Comparison of ENCODE assay signal across 24 cellular contexts in the genomic region with DNA sequence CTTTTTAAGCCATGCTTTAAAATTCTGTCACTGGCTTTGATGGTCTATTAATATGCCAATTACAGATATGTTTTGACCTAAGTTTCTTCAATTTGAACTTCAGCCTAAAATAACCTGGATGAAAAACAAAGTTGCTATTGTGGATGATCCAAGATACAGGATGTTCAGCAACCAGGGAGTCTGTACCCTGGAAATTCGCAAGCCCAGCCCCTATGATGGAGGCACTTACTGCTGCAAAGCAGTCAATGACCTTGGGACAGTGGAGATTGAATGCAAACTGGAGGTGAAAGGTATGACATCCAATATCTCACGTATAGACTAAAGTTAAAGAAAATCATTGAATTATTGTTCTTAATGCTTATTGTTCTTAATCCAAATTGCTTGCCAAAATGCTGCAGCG. TPM values are rescaled to one million over a fixed set of nuclear protein-coding genes. Genes with fewer than 3 reads are reported as not detected.
"Had no signal": no experiment of that assay in that cellular context is flagged by ENCODE, and none has a peak within 500 bp of the region (broad histone marks: within the 10 kb centered on the region; RNA-seq: fewer than 3 reads in every experiment).

No MANE protein-coding gene starts in this region.

- H3K27me3 ChIP-seq: breast epithelium had no signal

- H3K27me3 Mint-ChIP-seq: activated naive CD8-positive, alpha-beta T cell treated with anti-CD3 and anti-CD28 coated beads for 36 hours had no signal

- H2AFZ ChIP-seq: PC-9 had no signal

- H3K27ac ChIP-seq: breast epithelium, PC-9, SK-N-MC, VCaP had no signal

- H3K27ac Mint-ChIP-seq: activated CD4-positive, alpha-beta memory T cell treated with anti-CD3 and anti-CD28 coated beads, Interleukin-2, amount 10 ng/mL, durations not matched to agents 7 days and 5 days; activated CD4-positive, alpha-beta T cell treated with anti-CD3 and anti-CD28 coated beads for 36 hours; activated naive CD4-positive, alpha-beta T cell treated with anti-CD3 and anti-CD28 coated beads, Interleukin-2, amount 10 ng/mL, durations not matched to agents 7 days and 5 days; activated naive CD8-positive, alpha-beta T cell treated with anti-CD3 and anti-CD28 coated beads for 36 hours; activated T-helper 17 cell treated with anti-CD3 and anti-CD28 coated beads, Interleukin-2, amount 50 U/mL, for 72 hours; T-cell had no signal

- H3K4me3 ChIP-seq: breast epithelium, PC-9, SK-N-MC had no signal

- H3K4me1 ChIP-seq: breast epithelium had no signal

- H3K36me3 Mint-ChIP-seq: activated naive CD4-positive, alpha-beta T cell treated with anti-CD3 and anti-CD28 coated beads, Interleukin-2, amount 10 ng/mL, durations not matched to agents 7 days and 5 days; activated naive CD8-positive, alpha-beta T cell treated with anti-CD3 and anti-CD28 coated beads for 36 hours; T-cell had no signal

- H3K4me1 Mint-ChIP-seq: activated CD4-positive, alpha-beta T cell treated with anti-CD3 and anti-CD28 coated beads for 36 hours; activated naive CD4-positive, alpha-beta T cell treated with anti-CD3 and anti-CD28 coated beads, Interleukin-2, amount 10 ng/mL, durations not matched to agents 7 days and 5 days; activated naive CD8-positive, alpha-beta T cell treated with anti-CD3 and anti-CD28 coated beads for 36 hours; activated T-helper 17 cell treated with anti-CD3 and anti-CD28 coated beads, Interleukin-2, amount 50 U/mL, for 72 hours; T-cell had no signal

- DNase-seq: activated CD4-positive, alpha-beta memory T cell treated with anti-CD3 and anti-CD28 coated beads, Interleukin-2, amount 10 ng/mL, durations not matched to agents 7 days and 5 days; activated CD4-positive, alpha-beta T cell treated with anti-CD3 and anti-CD28 coated beads for 36 hours; activated CD4-positive, alpha-beta T cell treated with anti-CD3 and anti-CD28 coated beads, Interleukin-2, amount 50 U/mL, for 1 hour; activated gamma-delta T cell treated with Interleukin-2 at 50 U/mL for 16 hours; activated naive CD4-positive, alpha-beta T cell treated with anti-CD3 and anti-CD28 coated beads, Interleukin-2, amount 10 ng/mL, durations not matched to agents 7 days and 5 days; activated naive CD8-positive, alpha-beta T cell treated with anti-CD3 and anti-CD28 coated beads for 36 hours; activated T-cell treated with anti-CD3 and anti-CD28 coated beads for 4 hours; activated T-cell treated with anti-CD3 and anti-CD28 coated beads, Interleukin-2, amount 50 U/mL, for 48 hours; Kasumi-1; KBM-7; NCI-H1048; NCI-H146; NCI-H187 treated with DMSO at 0.1 percent for 48 hours; NCI-H2081 treated with DMSO at 0.1 percent for 48 hours; NCI-H446; NCI-H524; PC-9; T-cell had no signal

- H3K4me3 Mint-ChIP-seq: activated CD4-positive, alpha-beta memory T cell treated with anti-CD3 and anti-CD28 coated beads, Interleukin-2, amount 10 ng/mL, durations not matched to agents 7 days and 5 days; activated CD4-positive, alpha-beta T cell treated with anti-CD3 and anti-CD28 coated beads for 36 hours; activated naive CD4-positive, alpha-beta T cell treated with anti-CD3 and anti-CD28 coated beads, Interleukin-2, amount 10 ng/mL, durations not matched to agents 7 days and 5 days; activated naive CD8-positive, alpha-beta T cell treated with anti-CD3 and anti-CD28 coated beads for 36 hours; activated T-helper 17 cell treated with anti-CD3 and anti-CD28 coated beads, Interleukin-2, amount 50 U/mL, for 72 hours; central memory CD8-positive, alpha-beta T cell; T-cell had no signal

- ATAC-seq: activated CD4-positive, alpha-beta T cell treated with anti-CD3 and anti-CD28 coated beads for 36 hours; activated T-helper 17 cell treated with anti-CD3 and anti-CD28 coated beads, Interleukin-2, amount 50 U/mL, for 72 hours; T-cell had no signal

- H3K4me2 ChIP-seq: PC-9 had no signal

- H3K9me3 Mint-ChIP-seq: activated CD4-positive, alpha-beta memory T cell treated with anti-CD3 and anti-CD28 coated beads, Interleukin-2, amount 10 ng/mL, durations not matched to agents 7 days and 5 days; activated naive CD4-positive, alpha-beta T cell treated with anti-CD3 and anti-CD28 coated beads, Interleukin-2, amount 10 ng/mL, durations not matched to agents 7 days and 5 days; activated naive CD8-positive, alpha-beta T cell treated with anti-CD3 and anti-CD28 coated beads for 36 hours; activated T-helper 17 cell treated with anti-CD3 and anti-CD28 coated beads, Interleukin-2, amount 50 U/mL, for 72 hours; central memory CD8-positive, alpha-beta T cell; T-cell had no signal

- H3K9me3 ChIP-seq: breast epithelium had no signal

- H3K36me3 ChIP-seq: breast epithelium had no signal

RNA-seq across cellular contexts. Expression of a gene that starts 59.0 kb away (rescaled TPM):
- total RNA-seq: M059J had no signal
